ENCODE assay signal across 8 cellular contexts in the genomic region with DNA sequence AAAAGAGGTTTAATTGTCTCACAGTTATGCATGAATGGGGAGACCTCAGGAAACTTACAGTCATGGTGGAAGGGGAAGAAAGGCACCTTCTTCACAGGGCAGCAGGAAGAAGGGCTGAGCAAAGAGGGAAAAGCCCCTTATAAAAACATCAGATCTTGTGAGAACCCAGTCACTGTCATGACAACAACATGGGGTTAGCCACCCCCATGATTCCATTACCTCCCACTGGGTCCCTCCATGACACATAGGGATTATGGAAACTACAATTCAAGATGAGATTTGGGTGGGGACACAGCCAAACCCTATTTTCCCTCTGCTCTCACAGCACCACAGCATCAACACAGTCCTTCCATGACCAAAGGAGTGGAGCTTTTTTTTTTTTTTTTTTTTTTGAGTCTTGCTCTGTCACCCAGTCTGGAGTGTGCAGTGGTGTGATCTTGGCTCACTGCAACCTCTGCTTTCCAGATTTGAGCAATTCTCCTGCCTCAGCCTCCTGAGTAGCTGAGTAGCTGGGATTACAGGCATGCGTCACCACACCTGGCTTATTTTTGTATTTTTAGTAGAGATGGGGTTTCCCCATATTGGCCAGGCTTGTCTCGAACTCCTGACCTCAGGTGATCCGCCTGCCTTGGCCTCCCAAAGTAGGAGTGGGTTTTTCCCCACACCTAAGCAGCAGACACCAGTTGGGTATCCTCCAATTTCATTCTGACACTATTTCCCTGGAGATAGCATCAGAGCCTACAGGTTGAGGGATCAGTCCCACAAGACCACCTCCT. TPM values are rescaled to one million over a fixed set of nuclear protein-coding genes. Genes with fewer than 3 reads are reported as not detected.
DNase-seq lines count a peak whose midpoint lies in the region; ATAC-seq and TF ChIP-seq lines count a peak whose summit lies in the region.
"Not testable (repeated sequence)": the region's sequence is repeated elsewhere in the genome, so short reads cannot be mapped to it uniquely, and the experiment has no call there.

No MANE protein-coding gene starts in this region.

- not testable (repeated sequence) for H3K4me1 ChIP-seq in foreskin keratinocyte

- H3K4me1 Mint-ChIP-seq in T-helper 2 cell treated with Interferon-gamma antibody and Interleukin-4, amounts not matched to agents 5 μg/mL and 100 μg/mL, for 36 hours (ENCODE audit: low read depth); activated T-helper 2 cell treated with anti-CD3 and anti-CD28 coated beads, Interferon-gamma antibody, Interleukin-2, Interleukin-4, amounts not matched to agents 10 μg/mL and 5 μg/mL and 100 μg/mL, durations not matched to agents 14 hours and 24 hours and 36 hours (ENCODE audit: low read depth); stimulated activated naive CD8-positive, alpha-beta T cell treated with anti-CD3 and anti-CD28 coated beads, Interleukin-15, amount 100 ng/mL, for 72 hours: not testable (repeated sequence)

- not testable (repeated sequence) for H3K36me3 Mint-ChIP-seq in T-helper 2 cell treated with Interferon-gamma antibody and Interleukin-4, amounts not matched to agents 5 μg/mL and 100 μg/mL, for 36 hours (ENCODE audit: low read depth); activated T-helper 2 cell treated with anti-CD3 and anti-CD28 coated beads, Interferon-gamma antibody, Interleukin-2, Interleukin-4, amounts not matched to agents 10 μg/mL and 5 μg/mL and 100 μg/mL, durations not matched to agents 14 hours and 24 hours and 36 hours (ENCODE audit: low read depth)

- intact Hi-C loops in activated T-helper 2 cell treated with anti-CD3 and anti-CD28 coated beads, Interferon-gamma antibody, Interleukin-2, Interleukin-4, amounts not matched to agents 10 μg/mL and 5 μg/mL and 100 μg/mL, durations not matched to agents 14 hours and 24 hours and 36 hours (cut with micrococcal nuclease): loop anchor here (5.0 kb wide), 1 partner anchor 40 kb away; the partner anchor contains the start of gene CTH

- H3K27me3 Mint-ChIP-seq in T-helper 2 cell treated with Interferon-gamma antibody and Interleukin-4, amounts not matched to agents 5 μg/mL and 100 μg/mL, for 36 hours (ENCODE audit: low read depth); activated T-helper 2 cell treated with anti-CD3 and anti-CD28 coated beads, Interferon-gamma antibody, Interleukin-2, Interleukin-4, amounts not matched to agents 10 μg/mL and 5 μg/mL and 100 μg/mL, durations not matched to agents 14 hours and 24 hours and 36 hours (ENCODE audit: low read depth); stimulated activated naive CD8-positive, alpha-beta T cell treated with anti-CD3 and anti-CD28 coated beads, Interleukin-15, amount 100 ng/mL, for 72 hours: not testable (repeated sequence)

- not testable (repeated sequence) for H3K27ac ChIP-seq in foreskin keratinocyte

- H3K4me3 Mint-ChIP-seq in T-helper 2 cell treated with Interferon-gamma antibody and Interleukin-4, amounts not matched to agents 5 μg/mL and 100 μg/mL, for 36 hours; activated T-helper 2 cell treated with anti-CD3 and anti-CD28 coated beads, Interferon-gamma antibody, Interleukin-2, Interleukin-4, amounts not matched to agents 10 μg/mL and 5 μg/mL and 100 μg/mL, durations not matched to agents 14 hours and 24 hours and 36 hours (ENCODE audit: low read depth); stimulated activated naive CD8-positive, alpha-beta T cell treated with anti-CD3 and anti-CD28 coated beads, Interleukin-15, amount 100 ng/mL, for 72 hours: not testable (repeated sequence)

- H3K9me3 Mint-ChIP-seq in T-helper 2 cell treated with Interferon-gamma antibody and Interleukin-4, amounts not matched to agents 5 μg/mL and 100 μg/mL, for 36 hours; activated T-helper 2 cell treated with anti-CD3 and anti-CD28 coated beads, Interferon-gamma antibody, Interleukin-2, Interleukin-4, amounts not matched to agents 10 μg/mL and 5 μg/mL and 100 μg/mL, durations not matched to agents 14 hours and 24 hours and 36 hours; stimulated activated naive CD8-positive, alpha-beta T cell treated with anti-CD3 and anti-CD28 coated beads, Interleukin-15, amount 100 ng/mL, for 72 hours: not testable (repeated sequence)

- peak; percentile 60 for ATAC-seq in GM21723 (IDR thresholded peaks at IDR 0.05; ENCODE audit: unreplicated experiment)
- ATAC-seq in HG02885 (IDR thresholded peaks at IDR 0.05; ENCODE audit: poor library complexity, unreplicated experiment): peak; percentile 59
- peak; percentile 23 for ATAC-seq in foreskin keratinocyte
- ATAC-seq in stimulated activated naive CD8-positive, alpha-beta T cell treated with anti-CD3 and anti-CD28 coated beads, Interleukin-15, amount 100 ng/mL, for 72 hours: peak; percentile 15

- not testable (repeated sequence) for H3K27me3 ChIP-seq in foreskin keratinocyte

- not testable (repeated sequence) for TF ChIP-seq CTCF in foreskin keratinocyte (conservative IDR thresholded peaks at IDR 0.05)

- H3K27ac Mint-ChIP-seq in T-helper 2 cell treated with Interferon-gamma antibody and Interleukin-4, amounts not matched to agents 5 μg/mL and 100 μg/mL, for 36 hours; stimulated activated naive CD8-positive, alpha-beta T cell treated with anti-CD3 and anti-CD28 coated beads, Interleukin-15, amount 100 ng/mL, for 72 hours: not testable (repeated sequence)
- peak overlapping the region; percentile 75 for H3K27ac Mint-ChIP-seq in activated T-helper 2 cell treated with anti-CD3 and anti-CD28 coated beads, Interferon-gamma antibody, Interleukin-2, Interleukin-4, amounts not matched to agents 10 μg/mL and 5 μg/mL and 100 μg/mL, durations not matched to agents 14 hours and 24 hours and 36 hours

- peak; percentile 27 for DNase-seq in T-helper 2 cell treated with Interferon-gamma antibody and Interleukin-4, amounts not matched to agents 5 μg/mL and 100 μg/mL, for 36 hours (ENCODE audit: low spot score)
- peak; percentile 1 for DNase-seq in activated T-cell treated with anti-CD3 and anti-CD28 coated beads for 24 hours (ENCODE audit: low read depth)
- DNase-seq in activated T-helper 2 cell treated with anti-CD3 and anti-CD28 coated beads, Interferon-gamma antibody, Interleukin-2, Interleukin-4, amounts not matched to agents 10 μg/mL and 5 μg/mL and 100 μg/mL, durations not matched to agents 14 hours and 24 hours and 36 hours (ENCODE audit: low spot score); foreskin keratinocyte; stimulated activated naive CD8-positive, alpha-beta T cell treated with anti-CD3 and anti-CD28 coated beads, Interleukin-15, amount 100 ng/mL, for 72 hours: not testable (repeated sequence)
- peak; percentile 11 to 14 for DNase-seq in stimulated activated CD4-positive, alpha-beta T cell treated with anti-CD3 and anti-CD28 coated beads, Interleukin-4, amount 100 ng/mL, for 48 hours (ENCODE audit: low read depth in 2 of 2)

RNA-seq across cellular contexts. Expression of gene CTH, which starts 41.3 kb away (rescaled TPM):
- 12.3 and 12.9 TPM in 2 replicates for total RNA-seq in activated T-helper 2 cell treated with anti-CD3 and anti-CD28 coated beads, Interferon-gamma antibody, Interleukin-2, Interleukin-4, amounts not matched to agents 10 μg/mL and 5 μg/mL and 100 μg/mL, durations not matched to agents 14 hours and 24 hours and 36 hours
- 4.7 and 6.0 TPM in 2 replicates for total RNA-seq in foreskin keratinocyte
- 3.7 and 4.4 TPM in 2 replicates for polyA plus RNA-seq in foreskin keratinocyte
